In genomic region chr7:159160450-159160849, GRCh38 we compare ENCODE assay signal across 28 cellular contexts. TPM values are rescaled to one million over a fixed set of nuclear protein-coding genes. Genes with fewer than 3 reads are reported as not detected.
DNase-seq lines count a peak whose midpoint lies in the region; ATAC-seq, FAIRE-seq and TF ChIP-seq lines count a peak whose summit lies in the region.
"Had no signal": no experiment of that assay in that cellular context is flagged by ENCODE, and none has a peak within 500 bp of the region (broad histone marks: within the 10 kb centered on the region; RNA-seq: fewer than 3 reads in every experiment).

No MANE protein-coding gene starts in this region.

- no peaks in the 10 kb centered on the region for H3K9me1 ChIP-seq in K562 (ENCODE audit: control insufficient read depth, insufficient read depth, low read length)

- ATAC-seq in HepG2 (no peak), right lobe of liver (no peak), K562 (peak; percentile 56; the same call in 2 of the 3 replicates)
- ATAC-seq: GM12878 had no signal

- H3K36me3 ChIP-seq in HepG2 (replicated peaks in 1 of 2; ENCODE audit: control insufficient read depth in 1 of 2, insufficient read depth in 2 of 2, low read length in 2 of 2) (no peaks in the 10 kb centered on the region), right lobe of liver (no peaks in the 10 kb centered on the region), K562 (ENCODE audit: control insufficient read depth, insufficient read depth, low read length) (no peaks in the 10 kb centered on the region)
- H3K36me3 ChIP-seq: BE2C, BLaER1 had no signal

- DNase-seq in HepG2 (ENCODE audit: low spot score) = no peak
- no peak for DNase-seq in right lobe of liver
- peak in 1 of 4 experiments; percentile 41 for DNase-seq in K562 (ENCODE audit: extremely low read depth in 1 of 4, low spot score in 3 of 4)
- DNase-seq in hypothalamus (lab: John Stamatoyannopoulos, UW) = no peak
- no peak for DNase-seq in NCI-H1436 treated with DMSO at 0.1 percent for 48 hours (lab: John Stamatoyannopoulos, UW)
- DNase-seq: 8988T; ACHN; BE2C; C1 segment of cervical spinal cord; CD4-positive, alpha-beta memory T cell; CD4-positive, CD25-positive, alpha-beta regulatory T cell; CD8-positive, alpha-beta memory T cell; COR-L47; DMS 273 treated with DMSO at 0.1 percent for 48 hours; DMS153; DMS53; DMS79; DND-41; EL; GDM1 had no signal

- no peak for TF ChIP-seq RAD21 in HepG2 (CRISPR knock-in tag; IDR thresholded peaks at IDR 0.05)
- TF ChIP-seq RAD21 in K562 (CRISPR knock-in tag; conservative IDR thresholded peaks at IDR 0.05 in 1 of 2, IDR thresholded peaks at IDR 0.05 in 1 of 2) = no peak

- TF ChIP-seq EP300 in HepG2 (IDR thresholded peaks at IDR 0.05; ENCODE audit: low read depth in 2 of 2, low read length in 2 of 2) (no peak), HepG2 (CRISPR knock-in tag; IDR thresholded peaks at IDR 0.05; ENCODE audit: borderline replicate concordance) (no peak), K562 (IDR thresholded peaks at IDR 0.05; ENCODE audit: low read length) (no peak)

- CTCF ChIA-PET in HepG2 (lab: Yijun Ruan, JAX; ENCODE audit: low intra/inter-chr PET ratio, low total read pairs) = no interaction called here
- CTCF ChIA-PET in K562 (lab: Yijun Ruan, JAX; ENCODE audit: low intra/inter-chr PET ratio) = no interaction called here

- TF ChIP-seq POLR2A in HepG2 (IDR thresholded peaks at IDR 0.05; ENCODE audit: insufficient read depth in 1 of 2, low read depth in 2 of 2, low read length in 2 of 2) = no peak
- no peak for TF ChIP-seq POLR2A in right lobe of liver (IDR thresholded peaks at IDR 0.05)
- TF ChIP-seq POLR2A in K562 (conservative IDR thresholded peaks at IDR 0.05) = no peak

- peaks cover 2% of the 10 kb centered on the region; the same call in 1 of the 2 replicates for H3K9me3 ChIP-seq in HepG2 (ENCODE audit: low read length)
- H3K9me3 ChIP-seq in right lobe of liver = no peaks in the 10 kb centered on the region
- H3K9me3 ChIP-seq in K562 (replicated peaks; ENCODE audit: control insufficient read depth, insufficient read depth, low read depth, low read length) = no peaks in the 10 kb centered on the region; the same call in 1 of the 2 replicates

- H3K27me3 ChIP-seq in HepG2 (ENCODE audit: control insufficient read depth in 1 of 2, insufficient read depth in 2 of 2, low read length in 2 of 2) = peaks cover 2 to 25% of the 10 kb centered on the region in 2 experiments; a peak in 4 of 5 replicates
- no peaks in the 10 kb centered on the region for H3K27me3 ChIP-seq in right lobe of liver
- H3K27me3 ChIP-seq in K562 (ENCODE audit: control insufficient read depth in 2 of 2, insufficient read depth in 2 of 2, low read length in 2 of 2) = peaks cover 44 to 52% of the 10 kb centered on the region in 2 experiments
- H3K27me3 ChIP-seq: BE2C, BLaER1 had no signal

- H2AFZ ChIP-seq in HepG2 (ENCODE audit: low read length) = no peak overlapping the region
- no peak overlapping the region for H2AFZ ChIP-seq in K562 (ENCODE audit: low read depth, low read length)

- peaks cover 12% of the 10 kb centered on the region for H3K4me1 ChIP-seq in HepG2 (ENCODE audit: insufficient read depth, low read length)
- H3K4me1 ChIP-seq in right lobe of liver = no peaks in the 10 kb centered on the region
- H3K4me1 ChIP-seq in K562 (replicated peaks in 1 of 2; ENCODE audit: control insufficient read depth in 2 of 2, insufficient read depth in 2 of 2, low read length in 2 of 2) = peaks cover 0 to 3% of the 10 kb centered on the region in 2 experiments; a peak in 1 of 5 replicates
- H3K4me1 ChIP-seq: BE2C had no signal

- WGBS in HepG2 (ENCODE audit: low lambda C conversion rate) = 86% methylated on average over 5 of the region's 7 CpGs
- 60% methylated on average over 2 of the region's 7 CpGs for WGBS in right lobe of liver (ENCODE audit: insufficient coverage, low coverage, low lambda C conversion rate, missing lambda C conversion rate)
- 3% methylated on average over 7 of the region's 7 CpGs for WGBS in K562 (ENCODE audit: insufficient coverage, low coverage, missing lambda C conversion rate)

- no peak overlapping the region for H3K4me3 ChIP-seq in HepG2 (replicated peaks in 1 of 3; ENCODE audit: insufficient read depth in 1 of 3, low read depth in 2 of 3, low read length in 3 of 3)
- H3K4me3 ChIP-seq in right lobe of liver = no peak overlapping the region
- H3K4me3 ChIP-seq in K562 = no peak overlapping the region
- H3K4me3 ChIP-seq: BLaER1, GM12878 had no signal

- H3K27ac ChIP-seq in HepG2 (ENCODE audit: extremely low read length, insufficient read depth, low read length) = no peak overlapping the region
- no peak overlapping the region for H3K27ac ChIP-seq in right lobe of liver
- H3K27ac ChIP-seq in K562 (ENCODE audit: extremely low read depth, low read depth, low read length) = no peak overlapping the region
- H3K27ac ChIP-seq: BLaER1 had no signal

- H4K20me1 ChIP-seq in HepG2 (ENCODE audit: insufficient read depth, low read length) (no peaks in the 10 kb centered on the region), K562 (replicated peaks; ENCODE audit: control insufficient read depth, insufficient read depth, low read length) (no peaks in the 10 kb centered on the region; the same call in 1 of the 2 replicates)
- H4K20me1 ChIP-seq: BLaER1 had no signal

- no peak for FAIRE-seq in HepG2 (lab: Jason Lieb, UNC)
- FAIRE-seq in K562 (lab: Jason Lieb, UNC) = peak; percentile 60
- FAIRE-seq: GM12878, GM12892, GM18507 had no signal

- H3K4me2 ChIP-seq in HepG2 (ENCODE audit: low read depth, low read length) = no peak overlapping the region
- H3K4me2 ChIP-seq in K562 (ENCODE audit: insufficient read depth, low read length) = no peak overlapping the region

- TF ChIP-seq CTCF in HepG2 (CRISPR knock-in tag; IDR thresholded peaks at IDR 0.05) (no peak), right lobe of liver (IDR thresholded peaks at IDR 0.05) (no peak), K562 (IDR thresholded peaks at IDR 0.05 in 2 of 3, conservative IDR thresholded peaks at IDR 0.05 in 1 of 3; ENCODE audit: insufficient read depth in 2 of 3, low read depth in 1 of 3, low read length in 3 of 3) (no peak)

- H3K79me2 ChIP-seq in HepG2 (ENCODE audit: insufficient read depth, low read length) (no peaks in the 10 kb centered on the region), K562 (ENCODE audit: control insufficient read depth, insufficient read depth, low read length) (no peaks in the 10 kb centered on the region)

- no TSS peak for BruUV-seq in HepG2 (replicated peaks; lab: Mats Ljungman, UMichigan)
- no TSS peak for BruUV-seq in K562 (replicated peaks; lab: Mats Ljungman, UMichigan)

- in situ Hi-C loops in HepG2 (cut with HindIII; ENCODE audit: extremely low pct_ligation_motif_present, low pct_unique_long_range_greater_than_20kb) (no loop called here), K562 (cut with MboI) (no loop called here)

- H3K9ac ChIP-seq in HepG2 (ENCODE audit: insufficient read depth, low read depth, low read length) (no peak overlapping the region), K562 (ENCODE audit: insufficient read depth in 1 of 2, low read depth in 2 of 2, low read length in 2 of 2) (no peak overlapping the region)
- H3K9ac ChIP-seq: BLaER1 had no signal

- intact Hi-C loops in HepG2 (cut with micrococcal nuclease; ENCODE audit: unreplicated experiment) (no loop called here), right lobe of liver (cut with DNase I) (no loop called here), K562 (cut with micrococcal nuclease) (no loop called here)

- POLR2A ChIA-PET in HepG2 (lab: Yijun Ruan, JAX) = no interaction called here
- POLR2A ChIA-PET in K562 (lab: Yijun Ruan, JAX) = interaction anchor here (1.6 kb wide), 1 partner anchor 28 kb away, joined by 3 read pairs; no protein-coding TSS in a partner anchor

RNA-seq across cellular contexts. Expression of gene VIPR2, which starts 15.8 kb away (rescaled TPM):
- total RNA-seq in HepG2 (2016; rRNA removed; fragmentation: Illumina TruSeq; extraction: Trizol) = not detected in 2 replicates
- not detected in 2 replicates for total RNA-seq in HepG2 (2016; cell fraction: cytosol; rRNA removed; fragmentation: Illumina TruSeq; extraction: Trizol; ENCODE audit: low read depth)
- not detected in 2 replicates for total RNA-seq in HepG2 (2016; cell fraction: insoluble cytoplasmic fraction; rRNA removed; fragmentation: Illumina TruSeq; extraction: Trizol)
- not detected in 2 replicates for total RNA-seq in HepG2 (2016; cell fraction: membrane; rRNA removed; fragmentation: Illumina TruSeq; extraction: Trizol)
- not detected in 2 replicates for total RNA-seq in HepG2 (2016; cell fraction: nucleus; rRNA removed; fragmentation: Illumina TruSeq; extraction: Trizol)
- not detected in 2 replicates for polyA plus RNA-seq in HepG2 (2011; rRNA removed)
- not detected in 2 replicates for polyA plus RNA-seq in HepG2 (2011; cell fraction: cytosol; rRNA removed)
- not detected in 2 replicates for polyA plus RNA-seq in HepG2 (2011; cell fraction: nucleus; rRNA removed)
- not detected in 2 replicates for polyA plus RNA-seq in HepG2 (2012)
- not detected in 2 replicates for polyA plus RNA-seq in HepG2 (2016; cell fraction: cytosol; fragmentation: Illumina TruSeq; extraction: Trizol; ENCODE audit: low read depth)
- not detected in 2 replicates for polyA plus RNA-seq in HepG2 (2016; cell fraction: insoluble cytoplasmic fraction; fragmentation: Illumina TruSeq; extraction: Trizol; ENCODE audit: low read depth)
- polyA plus RNA-seq in HepG2 (2016; cell fraction: membrane; fragmentation: Illumina TruSeq; extraction: Trizol; ENCODE audit: low read depth) = not detected in 2 replicates
- not detected in 2 replicates for polyA plus RNA-seq in HepG2 (2016; cell fraction: nucleus; fragmentation: Illumina TruSeq; extraction: Trizol; ENCODE audit: insufficient read depth, low read depth)
- 19.5 TPM in 1 of 2 replicates, not detected in the other for polyA minus RNA-seq in HepG2 (2011; rRNA and poly(A)+ RNA removed; ENCODE audit: low replicate concordance)
- not detected in 2 replicates for polyA minus RNA-seq in HepG2 (2011; cell fraction: cytosol; rRNA and poly(A)+ RNA removed)
- 0.13 TPM in 1 of 2 replicates, not detected in the other for polyA minus RNA-seq in HepG2 (2011; cell fraction: nucleus; rRNA and poly(A)+ RNA removed)
- total RNA-seq in right lobe of liver = under 1 TPM in 4 of 6 experiments, not detected in 2; 0.15 to 0.51 (median 0.26) TPM
- total RNA-seq in K562 (2011; cell fraction: chromatin; rRNA removed; ENCODE audit: low replicate concordance) = not detected in 2 replicates
- total RNA-seq in K562 (2011; cell fraction: nucleolus; rRNA removed) = 0.17 TPM in 1 of 2 replicates, not detected in the other
- total RNA-seq in K562 (2011; cell fraction: nucleoplasm; rRNA removed) = not detected in 2 replicates
- total RNA-seq in K562 (2014; rRNA removed) = not detected in 2 replicates
- total RNA-seq in K562 (2014; rRNA removed; fragmentation: Illumina TruSeq; extraction: Trizol) = not detected in 2 replicates
- not detected in 2 replicates for total RNA-seq in K562 (2015; rRNA removed; fragmentation: Illumina TruSeq; extraction: Trizol)
- total RNA-seq in K562 (2021) = 0.04 TPM in 1 of 2 replicates, not detected in the other
- not detected in 2 replicates for polyA plus RNA-seq in K562 (2011; rRNA removed)
- polyA plus RNA-seq in K562 (2011; cell fraction: cytosol; rRNA removed) = not detected in 2 replicates
- not detected in 2 replicates for polyA plus RNA-seq in K562 (2011; cell fraction: nucleus; rRNA removed)
- polyA plus RNA-seq in K562 (2012) = 0.31 and 0.54 TPM in 2 replicates
- polyA plus RNA-seq in K562 (2014; fragmentation: Illumina TruSeq; extraction: Trizol) = not detected in 2 replicates
- polyA plus RNA-seq in K562 (2014; fragmentation: Nextera tagmentation; extraction: Ambion mirVana) = not detected
- not detected in 2 replicates for polyA plus RNA-seq in K562 (2014; rRNA removed)
- polyA minus RNA-seq in K562 (2011; rRNA and poly(A)+ RNA removed) = not detected in 2 replicates
- polyA minus RNA-seq in K562 (2011; cell fraction: cytosol; rRNA and poly(A)+ RNA removed) = 0.57 TPM in 1 of 2 replicates, not detected in the other
- 0.11 TPM in 1 of 2 replicates, not detected in the other for polyA minus RNA-seq in K562 (2011; cell fraction: nucleus; rRNA and poly(A)+ RNA removed)
- total RNA-seq: A673; CD4-positive, CD25-positive, alpha-beta regulatory T cell; G401; GM12878 had no signal
- polyA plus RNA-seq: AG04450; CD14-positive monocyte; CD4-positive, CD25-positive, alpha-beta regulatory T cell; GM12878 had no signal

Comparison
In these comparisons a context has a peak if more than half of its experiments do, and no peak if none do; other contexts are left out.
1. Of the 241 proteins assayed by ChIP-seq in both HepG2 and K562: peak only in HepG2: none; only in K562: JUND; in both: none; in neither: 237; mixed calls (peak in some experiments, not most) for 3.